Comparison of ENCODE assay signal across 15 cellular contexts in genomic region chr18:3889803-3890202, GRCh38.
A peak's percentile ranks its signal among the peaks of the same experiment; 100 is the strongest.
DNase-seq lines count a peak whose midpoint lies in the region; ATAC-seq and TF ChIP-seq lines count a peak whose summit lies in the region.
"Had no signal": no experiment of that assay in that cellular context is flagged by ENCODE, and none has a peak within 500 bp of the region (broad histone marks: within the 10 kb centered on the region; RNA-seq: fewer than 3 reads in every experiment).

No MANE protein-coding gene starts in this region.

- H3K4me3 ChIP-seq in adrenal gland, result no peak overlapping the region
- no peak overlapping the region for H3K4me3 ChIP-seq in CD8-positive, alpha-beta T cell (ENCODE audit: low read depth, low read length)

- POLR2A ChIA-PET in CD8-positive, alpha-beta T cell (lab: Charles Lee), result no interaction called here

- no peak for TF ChIP-seq POLR2A in adrenal gland (IDR thresholded peaks at IDR 0.05)

- no peaks in the 10 kb centered on the region for H3K36me3 Mint-ChIP-seq in CD8-positive, alpha-beta T cell
- H3K36me3 Mint-ChIP-seq: activated naive CD4-positive, alpha-beta T cell treated with anti-CD3 and anti-CD28 coated beads, Interleukin-2, amount 10 ng/mL, durations not matched to agents 7 days and 5 days had no signal

- H3K9me3 ChIP-seq in adrenal gland (replicated peaks in 1 of 3), result no peaks in the 10 kb centered on the region
- H3K9me3 ChIP-seq in CD8-positive, alpha-beta T cell (ENCODE audit: low read length), result no peaks in the 10 kb centered on the region

- DNase-seq in left ventricle myocardium superior (peak; percentile 30), left cardiac atrium (no peak), adrenal gland (peak; percentile 68 to 88 (median 83)), foreskin keratinocyte (peak in 1 of 2 donors; percentile 23), NCI-H128 (lab: John Stamatoyannopoulos, UW; ENCODE audit: unreplicated experiment) (no peak), NCI-H748 (lab: John Stamatoyannopoulos, UW; ENCODE audit: unreplicated experiment) (no peak)
- no peak for DNase-seq in CD8-positive, alpha-beta T cell
- DNase-seq: activated CD8-positive, alpha-beta memory T cell treated with anti-CD3 and anti-CD28 coated beads, Interleukin-2, amount 50 U/mL, for 4 hours; activated naive CD4-positive, alpha-beta T cell treated with anti-CD3 and anti-CD28 coated beads, Interleukin-2, amount 10 ng/mL, durations not matched to agents 7 days and 5 days; NCI-H1417; NCI-H510A had no signal

- TF ChIP-seq CTCF in adrenal gland (IDR thresholded peaks at IDR 0.05) (no peak), foreskin keratinocyte (conservative IDR thresholded peaks at IDR 0.05) (no peak)
- no peak for TF ChIP-seq CTCF in CD8-positive, alpha-beta T cell (IDR thresholded peaks at IDR 0.05)

- no peaks in the 10 kb centered on the region for H3K9me3 Mint-ChIP-seq in CD8-positive, alpha-beta T cell
- H3K9me3 Mint-ChIP-seq: activated naive CD4-positive, alpha-beta T cell treated with anti-CD3 and anti-CD28 coated beads, Interleukin-2, amount 10 ng/mL, durations not matched to agents 7 days and 5 days had no signal

- H3K27me3 ChIP-seq in adrenal gland (no peaks in the 10 kb centered on the region), foreskin keratinocyte (no peaks in the 10 kb centered on the region)
- H3K27me3 ChIP-seq in CD8-positive, alpha-beta T cell (ENCODE audit: insufficient read depth, low read length), result no peaks in the 10 kb centered on the region

- no peak overlapping the region for H3K4me3 Mint-ChIP-seq in CD8-positive, alpha-beta T cell
- H3K4me3 Mint-ChIP-seq: activated naive CD4-positive, alpha-beta T cell treated with anti-CD3 and anti-CD28 coated beads, Interleukin-2, amount 10 ng/mL, durations not matched to agents 7 days and 5 days; neural crest cell had no signal

- no peaks in the 10 kb centered on the region for H3K4me1 Mint-ChIP-seq in CD8-positive, alpha-beta T cell (ENCODE audit: low read depth)
- H3K4me1 Mint-ChIP-seq: activated naive CD4-positive, alpha-beta T cell treated with anti-CD3 and anti-CD28 coated beads, Interleukin-2, amount 10 ng/mL, durations not matched to agents 7 days and 5 days had no signal

- intact Hi-C loops in left ventricle myocardium superior (cut with micrococcal nuclease) (no loop called here), left cardiac atrium (cut with DNase I) (no loop called here), adrenal gland (cut with DNase I) (loop anchor here in 1 of 2 donors (10.0 kb wide), 1 partner anchor 95 kb away; no protein-coding TSS in a partner anchor)
- intact Hi-C loops in CD8-positive, alpha-beta T cell (cut with DNase I, micrococcal nuclease), result no loop called here

- H3K4me1 ChIP-seq in adrenal gland (replicated peaks in 1 of 2) (peaks cover 8 to 13% of the 10 kb centered on the region in 2 donors), foreskin keratinocyte (no peaks in the 10 kb centered on the region)
- no peaks in the 10 kb centered on the region for H3K4me1 ChIP-seq in CD8-positive, alpha-beta T cell (ENCODE audit: insufficient read depth, low read length)

- H3K27ac ChIP-seq in adrenal gland (peak overlapping the region in 1 of 5 donors; percentile 44), foreskin keratinocyte (no peak overlapping the region)
- H3K27ac ChIP-seq in CD8-positive, alpha-beta T cell (ENCODE audit: low read depth, low read length), result no peak overlapping the region

- CTCF ChIA-PET in CD8-positive, alpha-beta T cell (lab: Charles Lee), result no interaction called here

- WGBS in adrenal gland, 4 donors, result 59 to 70% (median 66%) methylated on average over 3 of the region's 3 CpGs

- H3K27ac Mint-ChIP-seq in CD8-positive, alpha-beta T cell, result no peak overlapping the region
- H3K27ac Mint-ChIP-seq: activated naive CD4-positive, alpha-beta T cell treated with anti-CD3 and anti-CD28 coated beads, Interleukin-2, amount 10 ng/mL, durations not matched to agents 7 days and 5 days had no signal

- no peaks in the 10 kb centered on the region for H3K27me3 Mint-ChIP-seq in CD8-positive, alpha-beta T cell (ENCODE audit: low read depth)

- ATAC-seq in left ventricle myocardium superior (no peak), left cardiac atrium (no peak), foreskin keratinocyte (peak; percentile 25), GM19467 (IDR thresholded peaks at IDR 0.05; ENCODE audit: unreplicated experiment) (no peak)
- ATAC-seq in CD8-positive, alpha-beta T cell, result no peak
- ATAC-seq: activated CD4-positive, CD25-positive, alpha-beta regulatory T cell treated with anti-CD3 and anti-CD28 coated beads, Interleukin-2, amount 50 U/mL, for 24 hours; Panc1 had no signal

- no peaks in the 10 kb centered on the region for H3K36me3 ChIP-seq in adrenal gland (replicated peaks in 1 of 2)
- no peaks in the 10 kb centered on the region for H3K36me3 ChIP-seq in CD8-positive, alpha-beta T cell (ENCODE audit: insufficient read depth, low read length)

Comparison
In these comparisons a context has a peak if more than half of its experiments do, and no peak if none do; other contexts are left out.
1. DNase-seq: peak in left ventricle myocardium superior (single experiment) and adrenal gland (7 of 7); none in left cardiac atrium (single experiment), NCI-H128 (single experiment), CD8-positive, alpha-beta T cell (0 of 7) and NCI-H748 (single experiment).